ENCODE assay signal across 12 cellular contexts in genomic region chr17:7047566-7047965, GRCh38. TPM values are rescaled to one million over a fixed set of nuclear protein-coding genes. Genes with fewer than 3 reads are reported as not detected.
DNase-seq lines count a peak whose midpoint lies in the region; ATAC-seq and TF ChIP-seq lines count a peak whose summit lies in the region.
"Had no signal": no experiment of that assay in that cellular context is flagged by ENCODE, and none has a peak within 500 bp of the region (broad histone marks: within the 10 kb centered on the region; RNA-seq: fewer than 3 reads in every experiment).

No MANE protein-coding gene starts in this region.

- H3K27me3 Mint-ChIP-seq in activated naive CD4-positive, alpha-beta T cell treated with anti-CD3 and anti-CD28 coated beads, Interleukin-2, amount 50 U/mL, for 24 hours = no peaks in the 10 kb centered on the region
- H3K27me3 Mint-ChIP-seq in effector memory CD8-positive, alpha-beta T cell = no peaks in the 10 kb centered on the region

- no peaks in the 10 kb centered on the region for H3K9me3 ChIP-seq in OCI-LY3 (ENCODE audit: insufficient read depth, low read length)

- H3K27me3 ChIP-seq in OCI-LY3 (ENCODE audit: low read depth, low read length) = no peaks in the 10 kb centered on the region

- H3K9me3 Mint-ChIP-seq in activated naive CD4-positive, alpha-beta T cell treated with anti-CD3 and anti-CD28 coated beads, Interleukin-2, amount 50 U/mL, for 24 hours = no peaks in the 10 kb centered on the region
- H3K9me3 Mint-ChIP-seq in effector memory CD8-positive, alpha-beta T cell = no peaks in the 10 kb centered on the region

- H3K4me3 ChIP-seq in OCI-LY3 (ENCODE audit: low read length) = no peak overlapping the region; the same call in 1 of the 2 replicates

- peak overlapping the region; percentile 82 for H3K4me3 Mint-ChIP-seq in activated naive CD4-positive, alpha-beta T cell treated with anti-CD3 and anti-CD28 coated beads, Interleukin-2, amount 50 U/mL, for 24 hours
- H3K4me3 Mint-ChIP-seq in effector memory CD8-positive, alpha-beta T cell = peak overlapping the region; percentile 80 to 81

- no peak for DNase-seq in activated naive CD4-positive, alpha-beta T cell (lab: John Stamatoyannopoulos, UW)
- DNase-seq in effector memory CD8-positive, alpha-beta T cell = no peak
- peak; percentile 49 for DNase-seq in stimulated activated CD8-positive, alpha-beta memory T cell treated with anti-CD3 and anti-CD28 coated beads, Interleukin-4, amount 100 ng/mL, for 48 hours
- no peak for DNase-seq in omental fat pad (ENCODE audit: low spot score)
- DNase-seq: IMR-90, NCI-H1436, occipital lobe had no signal

- H3K4me1 Mint-ChIP-seq in activated naive CD4-positive, alpha-beta T cell treated with anti-CD3 and anti-CD28 coated beads, Interleukin-2, amount 50 U/mL, for 24 hours = peaks cover 28% of the 10 kb centered on the region
- H3K4me1 Mint-ChIP-seq in effector memory CD8-positive, alpha-beta T cell (ENCODE audit: low read depth in 2 of 2) = peaks cover 18 to 26% of the 10 kb centered on the region in 2 donors

- H3K36me3 Mint-ChIP-seq in activated naive CD4-positive, alpha-beta T cell treated with anti-CD3 and anti-CD28 coated beads, Interleukin-2, amount 50 U/mL, for 24 hours = no peaks in the 10 kb centered on the region
- H3K36me3 Mint-ChIP-seq in effector memory CD8-positive, alpha-beta T cell (ENCODE audit: insufficient read depth) = peaks cover 20% of the 10 kb centered on the region

- TF ChIP-seq CTCF in OCI-LY3 (IDR thresholded peaks at IDR 0.05; ENCODE audit: low read depth, low read length) (no peak), omental fat pad (IDR thresholded peaks at IDR 0.05) (no peak)

- no peak overlapping the region for H2AFZ ChIP-seq in OCI-LY3 (ENCODE audit: low read depth, low read length)

- H4K20me1 ChIP-seq in OCI-LY3 (ENCODE audit: insufficient read depth, low read length) = no peaks in the 10 kb centered on the region

- H3K27ac Mint-ChIP-seq in activated naive CD4-positive, alpha-beta T cell treated with anti-CD3 and anti-CD28 coated beads, Interleukin-2, amount 50 U/mL, for 24 hours = no peak overlapping the region
- H3K27ac Mint-ChIP-seq in effector memory CD8-positive, alpha-beta T cell = peak overlapping the region; percentile 88 to 92

- no peaks in the 10 kb centered on the region for H3K36me3 ChIP-seq in OCI-LY3 (replicated peaks; ENCODE audit: low read depth, low read length)

- H3K9ac ChIP-seq in OCI-LY3 (ENCODE audit: low read length) = no peak overlapping the region

- peaks cover 9% of the 10 kb centered on the region; the same call in 1 of the 2 replicates for H3K4me1 ChIP-seq in OCI-LY3 (ENCODE audit: low read length)

- no peak for ATAC-seq in effector memory CD8-positive, alpha-beta T cell (replicated peaks)
- no peak for ATAC-seq in GM18861 (IDR thresholded peaks at IDR 0.05; ENCODE audit: unreplicated experiment)
- no peak for ATAC-seq in GM19452 (IDR thresholded peaks at IDR 0.05; ENCODE audit: unreplicated experiment)
- no peak for ATAC-seq in omental fat pad (ENCODE audit: low FRiP score)

- no peaks in the 10 kb centered on the region for H3K79me2 ChIP-seq in OCI-LY3 (ENCODE audit: low read length)

- H3K27ac ChIP-seq in OCI-LY3 (ENCODE audit: low read length) = no peak overlapping the region

- peak overlapping the region; percentile 96; the same call in 1 of the 2 replicates for H3K4me2 ChIP-seq in OCI-LY3 (ENCODE audit: low read length)

RNA-seq across cellular contexts. Expression of gene SLC16A11, which starts 3.7 kb away (rescaled TPM):
- total RNA-seq in omental fat pad = under 1 TPM in 3 of 4 donors, not detected in 1; 0.44 to 0.60 (median 0.47) TPM
- total RNA-seq: IMR-90, OCI-LY7 had no signal

RNA-seq across cellular contexts. Expression of gene SLC16A13, which starts 11.8 kb away (rescaled TPM):
- 1 to 10 TPM in 3 of 4 donors, under 1 TPM in 1; 0.74 to 2.2 (median 1.5) TPM for total RNA-seq in omental fat pad

RNA-seq across cellular contexts. Expression of gene BCL6B, which starts 24.7 kb away (rescaled TPM):
- total RNA-seq in omental fat pad = 10 to 100 TPM in 1 of 4 donors, 1 to 10 TPM in 3; 4.6 to 11.2 (median 8.2) TPM
- total RNA-seq: IMR-90, OCI-LY7 had no signal

RNA-seq across cellular contexts. Expression of gene CLEC10A, which starts 32.5 kb away (rescaled TPM):
- total RNA-seq in omental fat pad = 10 to 100 TPM in 3 of 4 donors, 1 to 10 TPM in 1; 7.2 to 21.7 (median 15.7) TPM
- total RNA-seq: IMR-90, occipital lobe, OCI-LY7 had no signal

RNA-seq across cellular contexts. Expression of gene RNASEK, which starts 35.1 kb away (rescaled TPM):
- 100 to 1,000 TPM in 3 of 4 donors, 10 to 100 TPM in 1; 34.4 to 253 (median 130) TPM for total RNA-seq in omental fat pad
